In the genomic region with DNA sequence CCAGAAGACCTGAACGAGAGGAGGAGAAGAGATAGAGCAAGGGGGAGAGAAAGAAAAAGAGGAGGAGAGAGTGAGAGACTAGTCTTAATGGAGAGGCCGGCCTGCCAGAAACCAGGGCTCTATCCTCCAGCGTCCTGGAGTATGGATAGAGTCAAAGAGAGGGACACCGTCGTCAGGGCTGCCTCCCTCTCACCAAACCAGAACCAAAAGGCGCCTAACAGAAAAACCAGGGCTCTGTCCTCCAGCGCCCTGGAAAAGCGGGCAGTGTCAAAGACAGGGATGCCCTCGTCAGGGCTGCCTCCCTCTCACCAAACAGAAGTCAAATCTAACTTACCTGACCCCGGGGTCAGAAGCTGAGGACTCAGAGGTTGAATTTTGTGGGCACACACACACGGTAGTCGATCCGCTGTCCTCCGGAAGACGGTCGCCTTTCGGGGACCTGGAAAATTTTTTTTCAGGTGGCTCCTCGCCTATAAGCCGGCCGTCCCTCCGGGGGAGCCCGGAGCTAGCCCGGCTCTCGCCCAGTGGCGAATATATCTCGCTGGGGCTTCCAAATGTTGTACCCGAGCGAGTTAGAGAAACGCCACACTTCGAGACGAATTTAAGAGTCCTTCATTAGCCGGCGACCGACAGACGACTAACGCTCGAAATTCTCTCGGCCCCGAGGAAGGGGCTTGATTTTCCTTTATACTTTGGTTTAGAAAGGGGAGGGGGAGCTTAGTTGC, we compare ENCODE assay signal across 19 cellular contexts.
DNase-seq lines count a peak whose midpoint lies in the region; ATAC-seq and TF ChIP-seq lines count a peak whose summit lies in the region.
"Had no signal": no experiment of that assay in that cellular context is flagged by ENCODE, and none has a peak within 500 bp of the region (broad histone marks: within the 10 kb centered on the region; RNA-seq: fewer than 3 reads in every experiment).

No MANE protein-coding gene starts in this region.

- peaks cover 41% of the 10 kb centered on the region for H3K4me1 ChIP-seq in DOHH2 (ENCODE audit: control insufficient read depth, low read length)
- peaks cover 33% of the 10 kb centered on the region for H3K4me1 ChIP-seq in HUES6 (ENCODE audit: control insufficient read depth, insufficient read depth, low read length)
- H3K4me1 ChIP-seq in gastroesophageal sphincter, result no peaks in the 10 kb centered on the region
- H3K4me1 ChIP-seq: uterus had no signal

- H3K4me3 ChIP-seq in DOHH2 (ENCODE audit: low read length) (peak overlapping the region; percentile 37; the same call in 1 of the 2 replicates), HUES6 (ENCODE audit: low read depth, low read length) (peak overlapping the region; percentile 62), gastroesophageal sphincter (no peak overlapping the region)
- H3K4me3 ChIP-seq: stomach, uterus had no signal

- no peaks in the 10 kb centered on the region for H3K9me2 ChIP-seq in DOHH2 (replicated peaks; ENCODE audit: control insufficient read depth, low read length)

- H3K79me2 ChIP-seq in DOHH2 (ENCODE audit: control insufficient read depth, low read length), result no peaks in the 10 kb centered on the region

- no peaks in the 10 kb centered on the region for H4K20me1 ChIP-seq in DOHH2 (ENCODE audit: control insufficient read depth, insufficient read depth, low read depth, low read length)

- no peaks in the 10 kb centered on the region for H3K27me3 ChIP-seq in DOHH2 (ENCODE audit: control insufficient read depth, low read length)
- H3K27me3 ChIP-seq in HUES6 (ENCODE audit: control insufficient read depth, insufficient read depth, low read length), result peaks cover 90% of the 10 kb centered on the region
- peaks cover 100% of the 10 kb centered on the region for H3K27me3 ChIP-seq in gastroesophageal sphincter

- TF ChIP-seq CTCF in DOHH2 (IDR thresholded peaks at IDR 0.05; ENCODE audit: low read depth, low read length, poor library complexity, severe bottlenecking) (no peak), brain (conservative IDR thresholded peaks at IDR 0.05) (no peak), gastroesophageal sphincter (IDR thresholded peaks at IDR 0.05) (no peak)

- H3K4me3 Mint-ChIP-seq in brain (peak overlapping the region in 3 of 5 experiments; percentile 23 to 58 (median 54)), naive B cell (peak overlapping the region in 3 of 8 donors; percentile 74 to 79 (median 77))

- peak overlapping the region; percentile 73 for H3K9ac ChIP-seq in HUES6 (ENCODE audit: low read length)

- H3K4me2 ChIP-seq in DOHH2 (ENCODE audit: low read length), result peak overlapping the region; percentile 48

- no peaks in the 10 kb centered on the region for H3K9me3 ChIP-seq in DOHH2 (ENCODE audit: control insufficient read depth, insufficient read depth, low read length)
- no peaks in the 10 kb centered on the region for H3K9me3 ChIP-seq in HUES6 (ENCODE audit: control insufficient read depth, insufficient read depth, low read depth, low read length)
- peaks cover 0 to 16% (median 0%) of the 10 kb centered on the region in 3 donors for H3K9me3 ChIP-seq in gastroesophageal sphincter
- H3K9me3 ChIP-seq: uterus had no signal

- ATAC-seq in naive B cell (ENCODE audit: low read depth in 2 of 2) (no peak), HG03521 (IDR thresholded peaks at IDR 0.05; ENCODE audit: unreplicated experiment) (no peak), HG03354 (IDR thresholded peaks at IDR 0.05; ENCODE audit: poor library complexity, severe bottlenecking, unreplicated experiment) (no peak), gastroesophageal sphincter (no peak)

- peaks cover 100% of the 10 kb centered on the region for H3K27me3 Mint-ChIP-seq in brain
- H3K27me3 Mint-ChIP-seq in naive B cell, result peaks cover 86 to 97% (median 95%) of the 10 kb centered on the region in 3 donors

- no peak for TF ChIP-seq EP300 in gastroesophageal sphincter (IDR thresholded peaks at IDR 0.05)

- peaks cover under 1% of the 10 kb centered on the region for H3F3A ChIP-seq in DOHH2 (ENCODE audit: control insufficient read depth, insufficient read depth)

- H3K36me3 Mint-ChIP-seq in brain, result no peaks in the 10 kb centered on the region
- H3K36me3 Mint-ChIP-seq in naive B cell, result peaks cover 11 to 40% of the 10 kb centered on the region in 2 donors

- DNase-seq in naive B cell, result no peak
- DNase-seq: activated gamma-delta T cell treated with Interleukin-2 at 50 U/mL for 16 hours, DMS79, foreskin fibroblast, GOT3, IMR-90, mesenchymal stem cell, NCI-H2107, NCI-H748 treated with DMSO at 0.1 percent for 48 hours, small intestine, stomach, uterus had no signal

- no peak for TF ChIP-seq POLR2A in gastroesophageal sphincter (IDR thresholded peaks at IDR 0.05)

- 1% methylated on average over 10 to 21 of the region's 39 CpGs for WGBS in gastroesophageal sphincter (ENCODE audit: low coverage in 1 of 2), 2 donors

- H3K9me3 Mint-ChIP-seq in brain, result peaks cover 2 to 17% (median 8%) of the 10 kb centered on the region in 5 experiments
- peaks cover 16 to 88% (median 47%) of the 10 kb centered on the region in 7 donors for H3K9me3 Mint-ChIP-seq in naive B cell

- H3K27ac Mint-ChIP-seq in brain (no peak overlapping the region), naive B cell (peak overlapping the region in 5 of 6 donors; percentile 39 to 97 (median 89))

- H3K4me1 Mint-ChIP-seq in brain (peaks cover 20% of the 10 kb centered on the region), naive B cell (peaks cover 5 to 13% (median 11%) of the 10 kb centered on the region in 3 donors)

- no peak overlapping the region for H3K27ac ChIP-seq in DOHH2 (ENCODE audit: low read depth, low read length)
- peak overlapping the region; percentile 27; the same call in 1 of the 2 replicates for H3K27ac ChIP-seq in HUES6 (ENCODE audit: low read depth, low read length)
- H3K27ac ChIP-seq in gastroesophageal sphincter, result no peak overlapping the region
- H3K27ac ChIP-seq: RWPE1, stomach, uterus had no signal

- H3K36me3 ChIP-seq in DOHH2 (ENCODE audit: control insufficient read depth, low read length), result no peaks in the 10 kb centered on the region
- H3K36me3 ChIP-seq in HUES6 (ENCODE audit: control insufficient read depth, insufficient read depth, low read length), result no peaks in the 10 kb centered on the region
- no peaks in the 10 kb centered on the region for H3K36me3 ChIP-seq in gastroesophageal sphincter
- H3K36me3 ChIP-seq: stomach, uterus had no signal

Comparison
In these comparisons a context has a peak if more than half of its experiments do, and no peak if none do; other contexts are left out.
1. H3K4me3 ChIP-seq: peak in DOHH2 (single experiment) and HUES6 (single experiment); none in gastroesophageal sphincter (0 of 2).
2. H3K27ac Mint-ChIP-seq: peak in naive B cell (5 of 6); none in brain (0 of 5).